ENCODE assay signal across 7 cellular contexts in genomic region chr6:112337209-112337638, GRCh38. TPM values are rescaled to one million over a fixed set of nuclear protein-coding genes. Genes with fewer than 3 reads are reported as not detected.
DNase-seq lines count a peak whose midpoint lies in the region; ATAC-seq and TF ChIP-seq lines count a peak whose summit lies in the region.

No MANE protein-coding gene starts in this region.

- WGBS in iPS DF 6.9 (ENCODE audit: insufficient coverage, insufficient read length) = no CpG with 5 or more reads among the region's 3 CpGs

- H3K36me3 ChIP-seq in iPS DF 6.9 (ENCODE audit: control insufficient read depth, insufficient read depth, low read length) = no peaks in the 10 kb centered on the region
- no peaks in the 10 kb centered on the region for H3K36me3 ChIP-seq in thoracic aorta

- no peak overlapping the region for H3K4me3 ChIP-seq in astrocyte of the spinal cord (ENCODE audit: low read depth, low read length)
- no peak overlapping the region for H3K4me3 ChIP-seq in iPS DF 6.9 (ENCODE audit: low read length)
- no peak overlapping the region for H3K4me3 ChIP-seq in thoracic aorta

- no peaks in the 10 kb centered on the region for H3K4me1 Mint-ChIP-seq in activated CD8-positive, alpha-beta T cell treated with anti-CD3 and anti-CD28 coated beads, Interleukin-2, amount 10 ng/mL, durations not matched to agents 7 days and 5 days (ENCODE audit: low read depth)

- H3K4me3 Mint-ChIP-seq in activated CD8-positive, alpha-beta T cell treated with anti-CD3 and anti-CD28 coated beads, Interleukin-2, amount 10 ng/mL, durations not matched to agents 7 days and 5 days = no peak overlapping the region

- H3K27me3 ChIP-seq in iPS DF 6.9 (ENCODE audit: control insufficient read depth, insufficient read depth, low read length) (no peaks in the 10 kb centered on the region), thoracic aorta (replicated peaks; ENCODE audit: insufficient read depth) (no peaks in the 10 kb centered on the region)

- no peaks in the 10 kb centered on the region for H3K36me3 Mint-ChIP-seq in activated CD8-positive, alpha-beta T cell treated with anti-CD3 and anti-CD28 coated beads, Interleukin-2, amount 10 ng/mL, durations not matched to agents 7 days and 5 days (ENCODE audit: low read depth)

- H3K27ac ChIP-seq in iPS DF 6.9 (ENCODE audit: low read length) (no peak overlapping the region), thoracic aorta (no peak overlapping the region)

- H3K9me3 ChIP-seq in iPS DF 6.9 (ENCODE audit: control insufficient read depth, insufficient read depth, low read length) (no peaks in the 10 kb centered on the region), thoracic aorta (no peaks in the 10 kb centered on the region)

- in situ Hi-C loops in astrocyte of the spinal cord (cut with HindIII; ENCODE audit: low sequenced_read_pairs) = no loop called here

- no peaks in the 10 kb centered on the region for H3K4me1 ChIP-seq in iPS DF 6.9 (ENCODE audit: control insufficient read depth, insufficient read depth, low read length)
- peaks cover 0 to 30% of the 10 kb centered on the region in 2 donors for H3K4me1 ChIP-seq in thoracic aorta (ENCODE audit: control insufficient read depth in 1 of 2, low read depth in 2 of 2)

- no peak for ATAC-seq in thoracic aorta (ENCODE audit: insufficient number of reproducible peaks, low FRiP score, low read depth)
- no peak for ATAC-seq in activated CD8-positive, alpha-beta T cell treated with anti-CD3 and anti-CD28 coated beads, Interleukin-2, amount 10 ng/mL, durations not matched to agents 7 days and 5 days

- no peak overlapping the region for H3K27ac Mint-ChIP-seq in activated CD8-positive, alpha-beta T cell treated with anti-CD3 and anti-CD28 coated beads, Interleukin-2, amount 10 ng/mL, durations not matched to agents 7 days and 5 days

- DNase-seq in GOT3 (lab: John Stamatoyannopoulos, UW) (peak; percentile 20), NCI-H2171 treated with DMSO at 0.1 percent for 48 hours (lab: John Stamatoyannopoulos, UW) (peak; percentile 78), astrocyte of the spinal cord (ENCODE audit: low read depth, low spot score) (peak; percentile 81), iPS DF 6.9 (ENCODE audit: low read depth, low spot score) (peak; percentile 57), thoracic aorta (ENCODE audit: low spot score) (no peak)
- no peak for DNase-seq in effector CD4-positive, alpha-beta T cell
- no peak for DNase-seq in activated CD8-positive, alpha-beta T cell treated with anti-CD3 and anti-CD28 coated beads, Interleukin-2, amount 10 ng/mL, durations not matched to agents 7 days and 5 days

- CTCF ChIA-PET in activated CD8-positive, alpha-beta T cell treated with anti-CD3 and anti-CD28 coated beads, Interleukin-2, amount 10 ng/mL, durations not matched to agents 7 days and 5 days (lab: Charles Lee) = no interaction called here

- TF ChIP-seq CTCF in astrocyte of the spinal cord (IDR thresholded peaks at IDR 0.05; ENCODE audit: low read depth, low read length) (peak; percentile 82), thoracic aorta (IDR thresholded peaks at IDR 0.05) (peak; percentile 27)

- peaks cover 21% of the 10 kb centered on the region for H3K27me3 Mint-ChIP-seq in activated CD8-positive, alpha-beta T cell treated with anti-CD3 and anti-CD28 coated beads, Interleukin-2, amount 10 ng/mL, durations not matched to agents 7 days and 5 days (ENCODE audit: low read depth)

- POLR2A ChIA-PET in activated CD8-positive, alpha-beta T cell treated with anti-CD3 and anti-CD28 coated beads, Interleukin-2, amount 10 ng/mL, durations not matched to agents 7 days and 5 days (lab: Charles Lee) = no interaction called here

- H3K9me3 Mint-ChIP-seq in activated CD8-positive, alpha-beta T cell treated with anti-CD3 and anti-CD28 coated beads, Interleukin-2, amount 10 ng/mL, durations not matched to agents 7 days and 5 days (ENCODE audit: insufficient read depth) = no peaks in the 10 kb centered on the region

RNA-seq across cellular contexts. Expression of gene RFPL4B, which starts 9.9 kb away (rescaled TPM):
- 1 to 10 TPM in 1 of 2 donors, not detected in 1; 2.7 TPM for total RNA-seq in thoracic aorta
- not detected for total RNA-seq in activated CD8-positive, alpha-beta T cell treated with anti-CD3 and anti-CD28 coated beads, Interleukin-2, amount 10 ng/mL, durations not matched to agents 7 days and 5 days

Comparison
In these comparisons a context has a peak if more than half of its experiments do, and no peak if none do; other contexts are left out.
1. DNase-seq: peak in GOT3 (single experiment), NCI-H2171 treated with DMSO at 0.1 percent for 48 hours (single experiment), astrocyte of the spinal cord (single experiment) and iPS DF 6.9 (single experiment); none in thoracic aorta (single experiment), effector CD4-positive, alpha-beta T cell (single experiment) and activated CD8-positive, alpha-beta T cell treated with anti-CD3 and anti-CD28 coated beads, Interleukin-2, amount 10 ng/mL, durations not matched to agents 7 days and 5 days (single experiment).